25 cellular contexts compared by ENCODE assay signal in the genomic region with DNA sequence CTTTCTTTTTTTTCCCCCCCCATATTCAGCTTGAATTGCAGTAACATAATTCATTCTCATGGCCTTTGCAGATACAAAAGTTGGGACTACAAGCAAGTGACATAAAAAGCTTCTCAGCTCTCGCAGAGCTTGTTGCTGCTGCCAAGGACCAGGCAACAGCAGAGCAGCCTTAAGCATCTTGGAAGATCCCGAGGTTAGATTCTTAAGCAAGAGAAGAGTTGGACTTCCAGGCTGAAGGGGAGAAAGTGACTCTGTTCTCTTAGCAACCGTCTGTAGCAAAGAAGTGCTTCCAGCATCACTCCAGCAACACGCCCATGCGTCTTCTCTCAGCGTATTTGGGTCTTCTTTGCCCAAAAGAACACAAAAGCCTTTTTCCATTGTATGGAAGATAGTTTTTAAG. TPM values are rescaled to one million over a fixed set of nuclear protein-coding genes. Genes with fewer than 3 reads are reported as not detected.
DNase-seq lines count a peak whose midpoint lies in the region; ATAC-seq and TF ChIP-seq lines count a peak whose summit lies in the region.
"Had no signal": no experiment of that assay in that cellular context is flagged by ENCODE, and none has a peak within 500 bp of the region (broad histone marks: within the 10 kb centered on the region; RNA-seq: fewer than 3 reads in every experiment).

No MANE protein-coding gene starts in this region.

- no peak overlapping the region for H2AFZ ChIP-seq in parathyroid adenoma
- H2AFZ ChIP-seq: GM23338, PC-9 had no signal

- peak overlapping the region in 3 of 5 experiments; percentile 59 to 91 (median 79) for H3K27ac Mint-ChIP-seq in brain
- H3K27ac Mint-ChIP-seq: HFFc6, IgD-negative memory B cell had no signal

- H3K27me3 ChIP-seq in layer of hippocampus (ENCODE audit: control insufficient read depth, insufficient read depth, low read length) (no peaks in the 10 kb centered on the region), parathyroid adenoma (ENCODE audit: control insufficient read depth, insufficient read depth, low read length) (no peaks in the 10 kb centered on the region)
- H3K27me3 ChIP-seq: SJSA1 had no signal

- peaks cover 5% of the 10 kb centered on the region for H3K27me3 Mint-ChIP-seq in brain
- H3K27me3 Mint-ChIP-seq: CD4-positive, alpha-beta memory T cell; IgD-negative memory B cell had no signal

- peaks cover 9% of the 10 kb centered on the region for H3K4me1 ChIP-seq in parathyroid adenoma
- H3K4me1 ChIP-seq: A549, Caco-2, HAP-1, SJSA1 had no signal

- DNase-seq in lower leg skin (ENCODE audit: low spot score in 2 of 2), result no peak
- no peak for DNase-seq in activated CD4-positive, alpha-beta T cell treated with anti-CD3 and anti-CD28 coated beads for 1 hour
- DNase-seq in omental fat pad (ENCODE audit: low spot score), result no peak
- DNase-seq: AML-193; Caco-2; CD4-positive, alpha-beta memory T cell; HFFc6; MM.1S; NCI-H2029 treated with DMSO at 0.1 percent for 48 hours; NCI-H446 treated with DMSO at 0.1 percent for 48 hours; NCI-H526; NCI-H82; PC-9 had no signal

- no peaks in the 10 kb centered on the region for H3K79me2 ChIP-seq in parathyroid adenoma

- H3K4me1 Mint-ChIP-seq in brain, result peaks cover 22% of the 10 kb centered on the region
- H3K4me1 Mint-ChIP-seq: IgD-negative memory B cell had no signal

- no peak overlapping the region for H3K9ac ChIP-seq in parathyroid adenoma
- H3K9ac ChIP-seq: KMS-11 had no signal

- peak overlapping the region; percentile 13 for H3K27ac ChIP-seq in layer of hippocampus (ENCODE audit: low read depth, low read length)
- peak overlapping the region; percentile 68 for H3K27ac ChIP-seq in parathyroid adenoma
- peak overlapping the region; percentile 6 for H3K27ac ChIP-seq in temporal lobe (ENCODE audit: low read depth, low read length)
- H3K27ac ChIP-seq: A549, KMS-11, PC-9, SJSA1 had no signal

- 79 to 85% methylated on average over 6 of the region's 6 CpGs for WGBS in lower leg skin, 2 donors

- H3K4me3 Mint-ChIP-seq in brain, result peak overlapping the region in 2 of 5 experiments; percentile 10 to 20
- H3K4me3 Mint-ChIP-seq: CD4-positive, alpha-beta memory T cell; GM23338; HFFc6; IgD-negative memory B cell had no signal

- H3K36me3 ChIP-seq in parathyroid adenoma (ENCODE audit: control insufficient read depth, insufficient read depth, low read length), result no peaks in the 10 kb centered on the region

- no peak for TF ChIP-seq POLR2A in lower leg skin (IDR thresholded peaks at IDR 0.05)

- H3K36me3 Mint-ChIP-seq in brain, result peaks cover 33% of the 10 kb centered on the region

- no peaks in the 10 kb centered on the region for H3K9me3 ChIP-seq in parathyroid adenoma (ENCODE audit: control insufficient read depth, low read length)
- H3K9me3 ChIP-seq: A549, Caco-2, HAP-1, SJSA1 had no signal

- no peak overlapping the region for H3K4me2 ChIP-seq in parathyroid adenoma (ENCODE audit: low read length)
- H3K4me2 ChIP-seq: A549, GM23338, KMS-11, PC-9 had no signal

- H3K4me3 ChIP-seq in parathyroid adenoma (ENCODE audit: low read depth, low read length) (no peak overlapping the region), lower leg skin (ENCODE audit: low read depth, poor library complexity, severe bottlenecking) (no peak overlapping the region)
- H3K4me3 ChIP-seq: A549, GM23338, HAP-1, PC-9, SJSA1 had no signal

- TF ChIP-seq CTCF in brain (conservative IDR thresholded peaks at IDR 0.05), result no peak
- TF ChIP-seq CTCF in parathyroid adenoma (IDR thresholded peaks at IDR 0.05), result no peak
- no peak for TF ChIP-seq CTCF in lower leg skin (IDR thresholded peaks at IDR 0.05)
- TF ChIP-seq CTCF in omental fat pad (IDR thresholded peaks at IDR 0.05), result no peak

- ATAC-seq in omental fat pad (ENCODE audit: low FRiP score), result no peak
- ATAC-seq: Right ventricle myocardium inferior had no signal

- H3K9me3 Mint-ChIP-seq in brain, result no peaks in the 10 kb centered on the region
- H3K9me3 Mint-ChIP-seq: GM23338, HFFc6, IgD-negative memory B cell had no signal

- intact Hi-C loops in lower leg skin (cut with DNase I; ENCODE audit: low total_unique reads), result no loop called here

RNA-seq across cellular contexts. Expression of a gene that starts 20.7 kb away (rescaled TPM):
- 162 TPM for polyA plus RNA-seq in brain (ENCODE audit: insufficient read depth, low read depth, low replicate concordance)
- 6.4 TPM for total RNA-seq in temporal lobe
- 1 to 10 TPM in 2 of 4 donors, under 1 TPM in 2; 0.20 to 5.8 (median 1.4) TPM for total RNA-seq in lower leg skin
- 10 to 100 TPM in 1 of 4 donors, 1 to 10 TPM in 3; 2.5 to 10.7 (median 4.0) TPM for total RNA-seq in omental fat pad
- total RNA-seq: CD4-positive, alpha-beta memory T cell; GM23338; PC-9; RPMI7951; SJSA1 had no signal
- polyA plus RNA-seq: CD4-positive, alpha-beta memory T cell; IgD-negative memory B cell had no signal

RNA-seq across cellular contexts. Expression of a gene that starts 50.9 kb away (rescaled TPM):
- polyA plus RNA-seq in brain (ENCODE audit: insufficient read depth, low read depth, low replicate concordance), result 13.8 TPM
- total RNA-seq in temporal lobe (20.2 TPM), lower leg skin (10 to 100 TPM; 16.9 to 25.4 (median 23.1) TPM), omental fat pad (10 to 100 TPM; 17.2 to 25.2 (median 22.9) TPM)

RNA-seq across cellular contexts. Expression of a gene that starts 54.0 kb away (rescaled TPM):
- polyA plus RNA-seq in brain (ENCODE audit: insufficient read depth, low read depth, low replicate concordance), result 2.0 TPM
- total RNA-seq in temporal lobe, result not detected
- 1 to 10 TPM in 1 of 4 donors, under 1 TPM in 3; 0.11 to 1.1 (median 0.27) TPM for total RNA-seq in lower leg skin
- total RNA-seq in omental fat pad, result not detected
- total RNA-seq: CD4-positive, alpha-beta memory T cell; HFFc6; PC-9; SJSA1 had no signal
- polyA plus RNA-seq: A549, GM23338, IgD-negative memory B cell had no signal

Comparison
In these comparisons a context has a peak if more than half of its experiments do, and no peak if none do; other contexts are left out.
1. H3K27ac ChIP-seq: peak in every context shown above with its lines; median percentile 68 in parathyroid adenoma; 13 in layer of hippocampus; 6 in temporal lobe.